ENCODE assay signal across 8 cellular contexts in the genomic region with DNA sequence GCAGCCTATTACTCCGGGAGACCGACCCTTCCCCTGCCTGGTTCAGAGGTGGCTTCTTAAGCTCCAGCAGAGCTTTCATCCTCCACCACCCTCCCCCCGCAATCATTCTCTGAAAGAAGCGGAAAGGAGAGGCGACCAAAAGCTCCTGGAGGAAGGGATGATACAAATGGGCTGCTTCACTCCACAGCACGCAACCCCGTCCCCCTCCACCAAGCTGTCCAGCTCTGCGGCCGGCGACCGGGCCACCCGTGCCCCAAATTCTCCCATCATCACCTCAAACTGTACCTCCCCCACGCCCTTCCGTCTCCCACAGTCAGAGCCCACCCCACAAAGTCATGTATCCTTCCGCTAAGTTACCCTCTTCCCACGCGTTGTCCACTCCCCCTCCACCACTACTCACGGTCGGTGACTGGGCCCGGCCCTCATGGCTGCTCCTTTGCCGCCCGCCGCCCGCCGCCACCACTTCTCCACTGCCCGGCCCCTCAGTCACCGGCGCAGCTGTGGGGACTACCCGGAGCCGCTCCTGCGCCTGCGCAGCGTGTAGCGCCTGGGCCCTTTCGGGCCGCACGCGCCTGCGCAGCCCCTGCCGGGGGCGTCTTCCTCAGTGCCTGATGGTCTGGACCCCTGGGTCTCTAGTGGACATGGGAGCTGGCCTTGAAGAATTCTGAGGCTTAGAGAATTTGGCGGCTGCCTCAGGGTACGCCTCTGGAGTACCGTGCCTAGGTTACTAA. TPM values are rescaled to one million over a fixed set of nuclear protein-coding genes. Genes with fewer than 3 reads are reported as not detected.
A peak's percentile ranks its signal among the peaks of the same experiment; 100 is the strongest.
DNase-seq lines count a peak whose midpoint lies in the region; ATAC-seq and TF ChIP-seq lines count a peak whose summit lies in the region.

A gene with protein sequence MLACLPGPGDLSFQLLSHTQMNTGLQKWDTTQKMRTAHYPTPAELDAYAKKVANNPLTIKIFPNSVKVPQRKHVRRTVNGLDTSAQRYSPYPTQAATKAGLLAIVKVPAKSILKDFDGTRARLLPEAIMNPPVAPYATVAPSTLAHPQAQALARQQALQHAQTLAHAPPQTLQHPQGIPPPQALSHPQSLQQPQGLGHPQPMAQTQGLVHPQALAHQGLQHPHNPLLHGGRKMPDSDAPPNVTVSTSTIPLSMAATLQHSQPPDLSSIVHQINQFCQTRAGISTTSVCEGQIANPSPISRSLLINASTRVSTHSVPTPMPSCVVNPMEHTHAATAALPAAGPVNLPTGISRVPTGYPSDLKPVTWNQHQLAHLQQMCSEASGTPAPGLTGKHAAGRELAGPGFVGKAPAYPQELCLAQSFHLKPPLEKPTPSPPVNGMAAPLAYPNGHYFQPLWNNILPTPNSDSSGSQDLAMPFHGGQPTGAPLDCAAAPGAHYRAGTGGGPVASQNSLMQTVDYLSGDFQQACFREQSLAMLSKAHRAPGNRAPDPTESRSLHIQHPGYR (minus strand): TSS at position 509 of the 731 bp plus-strand sequence. CDS start 76,123 bp downstream, outside the sequence.

- H2AFZ ChIP-seq in GM23338 = peak within 1 kb of the TSS; percentile 92
- peak within 1 kb of the TSS; percentile 87 for H2AFZ ChIP-seq in neural cell (ENCODE audit: low read depth, low read length)

- H3K36me3 ChIP-seq in GM23338 (ENCODE audit: insufficient read depth) (no peaks in the 10 kb centered on the region), neural cell (ENCODE audit: insufficient read depth, low read length) (no peaks in the 10 kb centered on the region)

- H3K27me3 ChIP-seq in GM23338 (ENCODE audit: insufficient read depth) (no peaks in the 10 kb centered on the region), neural cell (ENCODE audit: insufficient read depth, low read depth, low read length) (no peaks in the 10 kb centered on the region)

- peak; percentile 48 for TF ChIP-seq RAD21 in neural cell (conservative IDR thresholded peaks at IDR 0.05)

- H3K4me3 Mint-ChIP-seq in GM23338 = peak within 1 kb of the TSS; percentile 95
- H3K4me3 Mint-ChIP-seq in stimulated activated naive CD8-positive, alpha-beta T cell treated with anti-CD3 and anti-CD28 coated beads, Interleukin-15, amount 100 ng/mL, for 72 hours = peak within 1 kb of the TSS; percentile 96 to 99

- peak; percentile 35 for DNase-seq in DMS53 treated with DMSO at 0.1 percent for 48 hours (lab: John Stamatoyannopoulos, UW; ENCODE audit: unreplicated experiment)
- DNase-seq in GM23338 (ENCODE audit: low spot score) = peak; percentile 95
- DNase-seq in M059J (ENCODE audit: low read depth) = peak; percentile 79
- peak; percentile 77 for DNase-seq in SIG-M5 treated with dmso at 0.1 percent for 504 hours (lab: John Stamatoyannopoulos, UW; ENCODE audit: unreplicated experiment)
- DNase-seq in activated gamma-delta T cell (lab: John Stamatoyannopoulos, UW) = peak; percentile 84
- peak; percentile 78 to 93 for DNase-seq in foreskin fibroblast
- DNase-seq in stimulated activated naive CD8-positive, alpha-beta T cell treated with anti-CD3 and anti-CD28 coated beads, Interleukin-15, amount 100 ng/mL, for 72 hours = peak; percentile 87 to 91

- peaks cover 13% of the 10 kb centered on the region; the same call in 1 of the 2 replicates for H3K4me1 ChIP-seq in GM23338 (ENCODE audit: insufficient read depth)

- peak within 1 kb of the TSS; percentile 91 for H3K27ac ChIP-seq in GM23338 (ENCODE audit: low read depth)
- peak within 1 kb of the TSS; percentile 81 for H3K27ac ChIP-seq in neural cell (ENCODE audit: low read length)

- TF ChIP-seq CTCF in GM23338 (conservative IDR thresholded peaks at IDR 0.05; ENCODE audit: low read depth in 2 of 2) = no peak
- TF ChIP-seq CTCF in foreskin fibroblast (IDR thresholded peaks at IDR 0.05; ENCODE audit: low read depth, low read length) = no peak
- TF ChIP-seq CTCF in neural cell (IDR thresholded peaks at IDR 0.05; ENCODE audit: poor library complexity, severe bottlenecking) = no peak

- H3K27me3 Mint-ChIP-seq in GM23338 (ENCODE audit: insufficient read depth, low read depth, poor library complexity) = peaks cover 6% of the 10 kb centered on the region
- H3K27me3 Mint-ChIP-seq in stimulated activated naive CD8-positive, alpha-beta T cell treated with anti-CD3 and anti-CD28 coated beads, Interleukin-15, amount 100 ng/mL, for 72 hours = no peaks in the 10 kb centered on the region

- H3K4me2 ChIP-seq in GM23338 (peak within 1 kb of the TSS; percentile 92), neural cell (ENCODE audit: low read length) (peak within 1 kb of the TSS; percentile 91)

- H3K9me3 Mint-ChIP-seq in GM23338 = no peaks in the 10 kb centered on the region; the same call in 2 of the 3 replicates
- no peaks in the 10 kb centered on the region for H3K9me3 Mint-ChIP-seq in stimulated activated naive CD8-positive, alpha-beta T cell treated with anti-CD3 and anti-CD28 coated beads, Interleukin-15, amount 100 ng/mL, for 72 hours

- peaks cover 50% of the 10 kb centered on the region for H3K79me2 ChIP-seq in GM23338 (replicated peaks; ENCODE audit: insufficient read depth)
- H3K79me2 ChIP-seq in neural cell (replicated peaks; ENCODE audit: insufficient read depth, low read length) = peaks cover 29% of the 10 kb centered on the region

- 0 out of 2 replicates have a peak, but pooled peaks cover 8% of the 10 kb centered on the region for H3F3A ChIP-seq in GM23338 (replicated peaks; ENCODE audit: low read depth)
- no peaks in the 10 kb centered on the region for H3F3A ChIP-seq in neural cell (ENCODE audit: insufficient read depth, low read length, poor library complexity, severe bottlenecking)

- H3K4me3 ChIP-seq in GM23338 (peak within 1 kb of the TSS; percentile 97), foreskin fibroblast (ENCODE audit: low read depth in 1 of 2, low read length in 2 of 2) (peak within 1 kb of the TSS; percentile 87 to 98), neural cell (ENCODE audit: low read length) (peak within 1 kb of the TSS; percentile 85)

- peak within 1 kb of the TSS; percentile 86 for H3K9ac ChIP-seq in neural cell (ENCODE audit: low read length)

- no peaks in the 10 kb centered on the region for H3K9me3 ChIP-seq in neural cell (ENCODE audit: low read length)

- H3K36me3 Mint-ChIP-seq in GM23338 (ENCODE audit: low read depth) = peaks cover 7% of the 10 kb centered on the region; the same call in 2 of the 3 replicates

- H3K4me1 Mint-ChIP-seq in GM23338 = peaks cover 14% of the 10 kb centered on the region
- peaks cover 26% of the 10 kb centered on the region for H3K4me1 Mint-ChIP-seq in stimulated activated naive CD8-positive, alpha-beta T cell treated with anti-CD3 and anti-CD28 coated beads, Interleukin-15, amount 100 ng/mL, for 72 hours

- no peaks in the 10 kb centered on the region for H3K9me2 ChIP-seq in GM23338 (ENCODE audit: insufficient read depth)
- no peaks in the 10 kb centered on the region for H3K9me2 ChIP-seq in neural cell (ENCODE audit: insufficient read depth, low read length)

- ATAC-seq in GM23338 = peak; percentile 98
- ATAC-seq in stimulated activated naive CD8-positive, alpha-beta T cell treated with anti-CD3 and anti-CD28 coated beads, Interleukin-15, amount 100 ng/mL, for 72 hours = peak; percentile 99

- TF ChIP-seq EP300 in neural cell (conservative IDR thresholded peaks at IDR 0.05; ENCODE audit: poor library complexity, severe bottlenecking) = peak; percentile 19

- H3K27ac Mint-ChIP-seq in GM23338 = peak within 1 kb of the TSS; percentile 94
- peak within 1 kb of the TSS; percentile 96 to 97 for H3K27ac Mint-ChIP-seq in stimulated activated naive CD8-positive, alpha-beta T cell treated with anti-CD3 and anti-CD28 coated beads, Interleukin-15, amount 100 ng/mL, for 72 hours

- H4K20me1 ChIP-seq in GM23338 (replicated peaks; ENCODE audit: insufficient read depth) (no peaks in the 10 kb centered on the region), neural cell (ENCODE audit: insufficient read depth) (no peaks in the 10 kb centered on the region)

TF ChIP-seq in GM23338, 12 proteins besides CTCF, POLR2A, EP300 and RAD21:
- TF ChIP-seq ETS1 (IDR thresholded peaks at IDR 0.05) (no peak), EZH2 (IDR thresholded peaks at IDR 0.05; ENCODE audit: low read depth, unreplicated experiment) (no peak), POLR2AphosphoS5 (IDR thresholded peaks at IDR 0.05; ENCODE audit: low read depth) (peak; percentile 87)

TF ChIP-seq in neural cell, 6 proteins besides CTCF, POLR2A, EP300 and RAD21 (continues in another document):
- TF ChIP-seq POLR2AphosphoS5 (IDR thresholded peaks at IDR 0.05) (peak; percentile 92), EZH2 (IDR thresholded peaks at IDR 0.05; ENCODE audit: borderline replicate concordance, insufficient read depth, low read length, poor library complexity, severe bottlenecking) (no peak), MXI1 (conservative IDR thresholded peaks at IDR 0.05; ENCODE audit: poor library complexity, severe bottlenecking) (peak; percentile 79), TAF1 (IDR thresholded peaks at IDR 0.05; ENCODE audit: low read depth) (peak; percentile 82), SMC3 (conservative IDR thresholded peaks at IDR 0.05; ENCODE audit: poor library complexity) (peak; percentile 42)

RNA-seq across cellular contexts. Expression of the gene that starts here (rescaled TPM):
- 78.5 and 87.3 TPM in 2 replicates for total RNA-seq in GM23338 (2014; rRNA removed; shearing (Covaris generic))
- polyA plus RNA-seq in GM23338 (2016; fragmentation: Nextera tagmentation; extraction: Ambion mirVana) = 61.8 and 63.7 TPM in 2 replicates
- 3.2 and 13.2 TPM in 2 replicates for total RNA-seq in M059J (2014; rRNA removed; shearing (Covaris generic))
- polyA plus RNA-seq in neural cell = 1.9 and 6.4 TPM in 2 replicates
- 16.8 and 20.3 TPM in 2 replicates for polyA minus RNA-seq in neural cell

Comparison
In these comparisons a context has a peak if more than half of its experiments do, and no peak if none do; other contexts are left out.
1. Peak in every context shown above with its lines: DNase-seq, ATAC-seq, H3K4me3 ChIP-seq and H3K27ac ChIP-seq.
2. DNase-seq: peak in every context shown above with its lines; median percentile 95 in GM23338; 89 in stimulated activated naive CD8-positive, alpha-beta T cell treated with anti-CD3 and anti-CD28 coated beads, Interleukin-15, amount 100 ng/mL, for 72 hours; 86 in foreskin fibroblast; 84 in activated gamma-delta T cell; 79 in M059J; 77 in SIG-M5 treated with dmso at 0.1 percent for 504 hours; 35 in DMS53 treated with DMSO at 0.1 percent for 48 hours.